ENCODE assay signal across 9 cellular contexts in genomic region chr7:88759216-88759955, GRCh38. TPM values are rescaled to one million over a fixed set of nuclear protein-coding genes. Genes with fewer than 3 reads are reported as not detected.
DNase-seq lines count a peak whose midpoint lies in the region; ATAC-seq and TF ChIP-seq lines count a peak whose summit lies in the region.
"Had no signal": no experiment of that assay in that cellular context is flagged by ENCODE, and none has a peak within 500 bp of the region (broad histone marks: within the 10 kb centered on the region; RNA-seq: fewer than 3 reads in every experiment).

TSS of gene ZNF804B (plus strand) at chr7:88759700. CDS start at chr7:88759977, 277 bp downstream.

- no peak for ATAC-seq in HG03571 (IDR thresholded peaks at IDR 0.05; ENCODE audit: unreplicated experiment)
- ATAC-seq in GM18519 (IDR thresholded peaks at IDR 0.05; ENCODE audit: low FRiP score, unreplicated experiment): no peak
- no peak for ATAC-seq in HG02763 (IDR thresholded peaks at IDR 0.05; ENCODE audit: unreplicated experiment)

- H3K27me3 ChIP-seq in BLaER1 treated with 17β-estradiol and CSF1 and Interleukin-3, amounts not matched to agents 10 nM and 100 nM: peaks cover 41 to 61% (median 49%) of the 10 kb centered on the region in 11 experiments
- H3K27me3 ChIP-seq in MM.1S (replicated peaks; ENCODE audit: insufficient read depth, low read length) (no peaks in the 10 kb centered on the region), endodermal cell (ENCODE audit: control insufficient read depth, insufficient read depth, low read length, poor library complexity, severe bottlenecking) (peaks cover 50% of the 10 kb centered on the region)

- no peaks in the 10 kb centered on the region for H3K36me3 ChIP-seq in BLaER1 treated with 17β-estradiol and CSF1 and Interleukin-3, amounts not matched to agents 10 nM and 100 nM
- no peaks in the 10 kb centered on the region for H3K36me3 ChIP-seq in MM.1S (replicated peaks; ENCODE audit: insufficient read depth, low read length)
- H3K36me3 ChIP-seq in endodermal cell (ENCODE audit: control insufficient read depth, insufficient read depth, low read length): no peaks in the 10 kb centered on the region

- H3K36me3 Mint-ChIP-seq in endodermal cell (ENCODE audit: low read depth) (no peaks in the 10 kb centered on the region), nephron progenitor cell (ENCODE audit: low read depth) (no peaks in the 10 kb centered on the region)

- peaks cover 69% of the 10 kb centered on the region for H3K27me3 Mint-ChIP-seq in endodermal cell (ENCODE audit: insufficient read depth)
- H3K27me3 Mint-ChIP-seq in nephron progenitor cell (ENCODE audit: low read depth, poor library complexity): peaks cover 49% of the 10 kb centered on the region

- no peak within 1 kb of the TSS for H3K27ac ChIP-seq in BLaER1 treated with 17β-estradiol and CSF1 and Interleukin-3, amounts not matched to agents 10 nM and 100 nM
- H3K27ac ChIP-seq in MM.1S (ENCODE audit: low read length): no peak within 1 kb of the TSS
- H3K27ac ChIP-seq in endodermal cell (ENCODE audit: low read depth, low read length): no peak within 1 kb of the TSS

- WGBS in endodermal cell (ENCODE audit: insufficient coverage in 1 of 2, insufficient read length in 1 of 2), 2 experiments: 0 to 1% methylated on average over 6 to 64 of the region's 64 CpGs

- H3K9me2 ChIP-seq in MM.1S (replicated peaks; ENCODE audit: insufficient read depth, low read length): no peaks in the 10 kb centered on the region

- H2AFZ ChIP-seq in MM.1S (ENCODE audit: low read length): peak within 1 kb of the TSS; percentile 73

- H3K27ac Mint-ChIP-seq in endodermal cell (no peak within 1 kb of the TSS), nephron progenitor cell (no peak within 1 kb of the TSS)

- DNase-seq in MM.1S (no peak), endodermal cell (peak; percentile 89), nephron progenitor cell (peak; percentile 78), pons (ENCODE audit: low spot score) (no peak)

- peak within 1 kb of the TSS; percentile 54 to 88 (median 68) for H3K4me2 ChIP-seq in BLaER1 treated with 17β-estradiol and CSF1 and Interleukin-3, amounts not matched to agents 10 nM and 100 nM
- peak within 1 kb of the TSS; percentile 51 for H3K4me2 ChIP-seq in MM.1S (ENCODE audit: low read depth, low read length)

- H3K79me2 ChIP-seq in MM.1S (ENCODE audit: low read length): no peaks in the 10 kb centered on the region

- no peaks in the 10 kb centered on the region for H3F3A ChIP-seq in MM.1S (ENCODE audit: insufficient read depth, low read length)

- peaks cover 0 to 11% (median 0%) of the 10 kb centered on the region in 11 experiments; a peak in 3 of 22 replicates for H3K9me3 ChIP-seq in BLaER1 treated with 17β-estradiol and CSF1 and Interleukin-3, amounts not matched to agents 10 nM and 100 nM (replicated peaks in 1 of 11)
- H3K9me3 ChIP-seq in MM.1S (replicated peaks; ENCODE audit: insufficient read depth, low read length): no peaks in the 10 kb centered on the region
- no peaks in the 10 kb centered on the region for H3K9me3 ChIP-seq in endodermal cell (ENCODE audit: control insufficient read depth, low read length)

- peak within 1 kb of the TSS; percentile 42 to 63 (median 53) for H3K4me3 ChIP-seq in BLaER1 treated with 17β-estradiol and CSF1 and Interleukin-3, amounts not matched to agents 10 nM and 100 nM
- H3K4me3 ChIP-seq in MM.1S (ENCODE audit: low read length) (peak within 1 kb of the TSS; percentile 55), endodermal cell (ENCODE audit: low read length) (peak within 1 kb of the TSS; percentile 76)

- H3K4me3 Mint-ChIP-seq in endodermal cell: peak within 1 kb of the TSS; percentile 55
- peak within 1 kb of the TSS; percentile 85 for H3K4me3 Mint-ChIP-seq in nephron progenitor cell

- H3K4me1 Mint-ChIP-seq in endodermal cell: peaks cover 12% of the 10 kb centered on the region
- H3K4me1 Mint-ChIP-seq in nephron progenitor cell: peaks cover 15% of the 10 kb centered on the region

- peak within 1 kb of the TSS in 1 of 11 experiments; percentile 23; a peak in 2 of 22 replicates for H3K9ac ChIP-seq in BLaER1 treated with 17β-estradiol and CSF1 and Interleukin-3, amounts not matched to agents 10 nM and 100 nM
- H3K9ac ChIP-seq in MM.1S (ENCODE audit: low read length): no peak within 1 kb of the TSS
- H3K9ac ChIP-seq in endodermal cell (ENCODE audit: extremely low read depth, low read length, poor library complexity, severe bottlenecking): no peak within 1 kb of the TSS

- TF ChIP-seq CTCF in MM.1S (IDR thresholded peaks at IDR 0.05; ENCODE audit: low read length) (no peak), endodermal cell (conservative IDR thresholded peaks at IDR 0.05) (peak; percentile 53), nephron progenitor cell (IDR thresholded peaks at IDR 0.05) (no peak)

- no peaks in the 10 kb centered on the region for H3K9me3 Mint-ChIP-seq in endodermal cell
- no peaks in the 10 kb centered on the region for H3K9me3 Mint-ChIP-seq in nephron progenitor cell

- H4K20me1 ChIP-seq in BLaER1 treated with 17β-estradiol and CSF1 and Interleukin-3, amounts not matched to agents 10 nM and 100 nM: peaks cover 0 to 4% (median 0%) of the 10 kb centered on the region in 11 experiments; a peak in 2 of 22 replicates
- no peaks in the 10 kb centered on the region for H4K20me1 ChIP-seq in MM.1S (ENCODE audit: insufficient read depth, low read length)

- peaks cover 0 to 5% (median 0%) of the 10 kb centered on the region in 10 experiments; a peak in 3 of 20 replicates for H3K4me1 ChIP-seq in BLaER1 treated with 17β-estradiol and CSF1 and Interleukin-3, amounts not matched to agents 10 nM and 100 nM
- no peaks in the 10 kb centered on the region for H3K4me1 ChIP-seq in MM.1S (ENCODE audit: low read length)
- peaks cover 5% of the 10 kb centered on the region for H3K4me1 ChIP-seq in endodermal cell (ENCODE audit: control insufficient read depth, insufficient read depth, low read length)

RNA-seq across cellular contexts. Expression of gene ZNF804B, which starts in this region (rescaled TPM):
- under 1 TPM; 0.13 to 0.49 TPM for total RNA-seq in endodermal cell
- polyA plus RNA-seq in endodermal cell (2013, experiment 1 of 2): not detected
- polyA plus RNA-seq in endodermal cell (2013, experiment 2 of 2): not detected
- total RNA-seq: T-helper 1 cell treated with Interleukin-12 subunit alpha and Interleukin-12 subunit beta and Interleukin-4 antibody, amounts not matched to agents 30 ng/mL and 1 ng/mL, for 36 hours had no signal

Comparison
In these comparisons a context has a peak if more than half of its experiments do, and no peak if none do; other contexts are left out.
1. Peak in DNase-seq and H3K4me3 ChIP-seq in endodermal cell; RNA of the gene not detected or under 1 TPM.